19 cellular contexts compared by ENCODE assay signal in the genomic region with DNA sequence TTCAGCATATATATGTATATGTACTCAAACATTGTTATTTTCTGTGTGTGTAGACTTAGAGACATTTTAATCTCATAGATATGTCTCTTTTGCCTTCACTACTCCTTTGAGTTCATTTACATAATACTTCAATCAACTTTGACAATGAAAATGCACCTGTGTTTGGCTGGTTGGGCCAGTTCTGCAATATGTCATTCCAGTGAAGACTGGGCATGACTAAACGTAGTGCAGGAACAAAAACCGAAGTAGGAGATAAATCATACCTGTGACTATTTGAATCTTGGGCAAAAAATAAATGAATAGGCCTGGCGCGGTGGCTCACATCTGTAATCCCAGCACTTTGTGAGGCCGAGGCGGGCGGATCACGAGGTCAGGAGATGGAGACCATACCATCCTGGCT.
"Had no signal": no experiment of that assay in that cellular context is flagged by ENCODE, and none has a peak within 500 bp of the region (broad histone marks: within the 10 kb centered on the region; RNA-seq: fewer than 3 reads in every experiment).

No MANE protein-coding gene starts in this region.

- H3K4me3 Mint-ChIP-seq: mesothelial cell of epicardium, naive B cell had no signal

- ATAC-seq: gastrocnemius medialis, heart right ventricle, left cardiac atrium, left lung, left ventricle myocardium superior, lower lobe of right lung, mucosa of descending colon had no signal

- H3K27ac Mint-ChIP-seq: mesothelial cell of epicardium, naive B cell had no signal

- DNase-seq: dermis blood vessel endothelial cell; dorsolateral prefrontal cortex; effector CD4-positive, alpha-beta T cell; effector memory CD4-positive, alpha-beta T cell; erythroblast; foreskin melanocyte; gastrocnemius medialis; glutamatergic neuron; head of caudate nucleus; heart right ventricle; hippocampal formation; left cardiac atrium; left lung; left ventricle myocardium superior; lower lobe of right lung; mesenchymal stem cell; mucosa of descending colon; naive B cell had no signal

- H3K27me3 Mint-ChIP-seq: naive B cell had no signal

- H3K4me1 Mint-ChIP-seq: naive B cell had no signal
